Comparison of ENCODE assay signal across 27 cellular contexts in the genomic region with DNA sequence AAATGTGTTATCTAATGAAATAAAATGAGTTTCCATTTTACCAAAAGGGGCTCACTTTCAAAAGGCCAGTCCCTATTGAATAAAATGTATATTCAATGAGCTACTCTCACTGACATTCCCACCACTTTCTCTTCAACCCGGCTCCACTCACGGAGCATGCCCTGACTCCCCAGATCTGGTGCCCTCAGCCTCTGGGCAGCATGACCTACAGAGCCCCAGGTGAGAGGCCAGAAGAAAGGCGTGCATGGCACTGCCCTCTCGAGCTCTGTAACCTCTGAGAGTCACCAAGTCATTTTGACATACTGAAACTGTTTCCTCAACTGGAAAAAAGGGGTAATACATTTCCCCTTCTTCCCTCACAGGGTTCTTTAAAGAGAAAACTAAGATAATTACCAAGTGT. TPM values are rescaled to one million over a fixed set of nuclear protein-coding genes. Genes with fewer than 3 reads are reported as not detected.
"Had no signal": no experiment of that assay in that cellular context is flagged by ENCODE, and none has a peak within 500 bp of the region (broad histone marks: within the 10 kb centered on the region; RNA-seq: fewer than 3 reads in every experiment).

No MANE protein-coding gene starts in this region.

- H3K4me1 ChIP-seq: colonic mucosa, gastroesophageal sphincter, left lung, lower lobe of right lung had no signal

- H3K4me3 ChIP-seq: colonic mucosa, esophagus squamous epithelium, gastroesophageal sphincter, heart left ventricle, hepatocyte, left lung, lower lobe of right lung, mucosa of descending colon had no signal

- H2AFZ ChIP-seq: hepatocyte had no signal

- H3K9me3 ChIP-seq: colonic mucosa, esophagus squamous epithelium, gastroesophageal sphincter, heart left ventricle, left lung, lower lobe of right lung, mucosa of descending colon had no signal

- H3K27me3 ChIP-seq: colonic mucosa, esophagus squamous epithelium, gastroesophageal sphincter, heart left ventricle, left lung had no signal

- FAIRE-seq: endometrium, frontal cortex had no signal

- H3K79me2 ChIP-seq: hepatocyte had no signal

- H3K27ac ChIP-seq: colonic mucosa, esophagus squamous epithelium, gastroesophageal sphincter, heart left ventricle, hepatocyte, left lung, lower lobe of right lung had no signal

- DNase-seq: colonic mucosa; cortex of kidney; effector CD8-positive, alpha-beta T cell; effector memory CD8-positive, alpha-beta T cell; endodermal cell; esophagus squamous epithelium; foreskin fibroblast; heart left ventricle; hypothalamus; immature natural killer cell; islet precursor cell; left cardiac atrium; left lung; left ventricle myocardium superior; lower lobe of right lung; mesenchymal stem cell; mucosa of descending colon; naive B cell; naive thymus-derived CD8-positive, alpha-beta T cell had no signal

- H3K36me3 ChIP-seq: colonic mucosa, esophagus squamous epithelium, gastroesophageal sphincter, heart left ventricle, left lung, lower lobe of right lung had no signal

- H3K4me2 ChIP-seq: hepatocyte had no signal

RNA-seq across cellular contexts. Expression of gene SIAH3, which starts 25.2 kb away (rescaled TPM):
- total RNA-seq: colonic mucosa, dermis microvascular lymphatic vessel endothelial cell, endodermal cell, gastroesophageal sphincter, left cardiac atrium, left ventricle myocardium superior, lung microvascular endothelial cell, mesenteric fat pad, myocyte had no signal
- polyA plus RNA-seq: heart left ventricle, hepatocyte, immature natural killer cell had no signal
